7 cellular contexts compared by ENCODE assay signal in the genomic region with DNA sequence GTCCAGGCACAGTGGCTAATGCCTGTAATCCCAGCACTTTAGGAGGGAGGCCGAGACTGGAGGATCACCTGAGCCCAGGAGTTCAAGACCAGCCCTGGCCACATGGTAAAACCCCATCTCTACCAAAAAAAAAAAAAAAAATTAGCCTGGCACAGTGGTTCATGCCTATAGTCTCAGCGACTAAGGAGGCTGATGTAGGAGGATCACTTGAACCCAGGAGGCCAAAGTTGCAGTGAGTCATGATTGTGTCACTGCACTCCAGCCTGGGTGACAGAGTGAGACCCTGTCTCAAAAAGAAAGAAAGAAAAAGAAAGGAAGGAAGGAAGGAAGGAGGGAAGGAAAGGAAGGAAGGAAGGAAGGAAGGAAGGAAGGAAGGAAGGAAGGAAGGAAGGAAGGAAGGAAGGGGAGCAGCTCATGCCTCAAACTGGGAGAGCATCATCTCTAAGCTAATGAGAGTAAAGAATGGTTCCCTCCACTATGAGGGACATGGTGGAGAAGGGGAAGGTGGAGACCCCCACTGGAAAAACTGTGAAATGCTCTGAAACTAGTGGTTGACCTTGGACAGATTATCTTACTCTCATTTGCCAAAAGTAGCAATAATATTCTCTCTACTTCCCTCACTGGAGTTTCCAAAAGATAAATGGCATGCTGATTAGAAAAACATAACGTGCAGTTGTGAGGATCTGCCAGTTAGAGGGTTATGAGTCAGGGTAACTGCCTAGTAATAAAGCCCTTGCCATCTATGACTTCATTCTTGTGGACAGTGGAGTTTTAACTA.
DNase-seq lines count a peak whose midpoint lies in the region; ATAC-seq and TF ChIP-seq lines count a peak whose summit lies in the region.

No MANE protein-coding gene starts in this region.

- H3K36me3 Mint-ChIP-seq in T-helper 1 cell treated with Interleukin-12 subunit alpha and Interleukin-12 subunit beta and Interleukin-4 antibody, amounts not matched to agents 30 μg/mL and 1 μg/mL, for 36 hours (ENCODE audit: low read depth) = peaks cover 5% of the 10 kb centered on the region

- peak; percentile 66 for DNase-seq in left kidney (ENCODE audit: low read depth, low spot score)
- DNase-seq in NCI-H510A treated with DMSO at 0.1 percent for 48 hours (lab: John Stamatoyannopoulos, UW) = no peak
- no peak for DNase-seq in SHP77 (lab: John Stamatoyannopoulos, UW)

- TF ChIP-seq CTCF in GM12873 (IDR thresholded peaks at IDR 0.05; ENCODE audit: insufficient read depth, low read depth, low read length, missing control alignments) = peak; percentile 63

- H3K4me1 Mint-ChIP-seq in T-helper 1 cell treated with Interleukin-12 subunit alpha and Interleukin-12 subunit beta and Interleukin-4 antibody, amounts not matched to agents 30 μg/mL and 1 μg/mL, for 36 hours (ENCODE audit: low read depth) = peaks cover 56% of the 10 kb centered on the region

- peak overlapping the region; percentile 92 for H3K27ac Mint-ChIP-seq in T-helper 1 cell treated with Interleukin-12 subunit alpha and Interleukin-12 subunit beta and Interleukin-4 antibody, amounts not matched to agents 30 μg/mL and 1 μg/mL, for 36 hours

- H3K27me3 Mint-ChIP-seq in T-helper 1 cell treated with Interleukin-12 subunit alpha and Interleukin-12 subunit beta and Interleukin-4 antibody, amounts not matched to agents 30 μg/mL and 1 μg/mL, for 36 hours (ENCODE audit: low read depth) = peaks cover 4% of the 10 kb centered on the region

- H3K4me3 Mint-ChIP-seq in T-helper 1 cell treated with Interleukin-12 subunit alpha and Interleukin-12 subunit beta and Interleukin-4 antibody, amounts not matched to agents 30 μg/mL and 1 μg/mL, for 36 hours = peak overlapping the region; percentile 56

- ATAC-seq in HG02870 (IDR thresholded peaks at IDR 0.05; ENCODE audit: unreplicated experiment) (peak; percentile 52), GM21723 (IDR thresholded peaks at IDR 0.05; ENCODE audit: unreplicated experiment) (no peak)

- H3K9me3 Mint-ChIP-seq in T-helper 1 cell treated with Interleukin-12 subunit alpha and Interleukin-12 subunit beta and Interleukin-4 antibody, amounts not matched to agents 30 μg/mL and 1 μg/mL, for 36 hours = no peaks in the 10 kb centered on the region
